17 cellular contexts compared by ENCODE assay signal in the genomic region with DNA sequence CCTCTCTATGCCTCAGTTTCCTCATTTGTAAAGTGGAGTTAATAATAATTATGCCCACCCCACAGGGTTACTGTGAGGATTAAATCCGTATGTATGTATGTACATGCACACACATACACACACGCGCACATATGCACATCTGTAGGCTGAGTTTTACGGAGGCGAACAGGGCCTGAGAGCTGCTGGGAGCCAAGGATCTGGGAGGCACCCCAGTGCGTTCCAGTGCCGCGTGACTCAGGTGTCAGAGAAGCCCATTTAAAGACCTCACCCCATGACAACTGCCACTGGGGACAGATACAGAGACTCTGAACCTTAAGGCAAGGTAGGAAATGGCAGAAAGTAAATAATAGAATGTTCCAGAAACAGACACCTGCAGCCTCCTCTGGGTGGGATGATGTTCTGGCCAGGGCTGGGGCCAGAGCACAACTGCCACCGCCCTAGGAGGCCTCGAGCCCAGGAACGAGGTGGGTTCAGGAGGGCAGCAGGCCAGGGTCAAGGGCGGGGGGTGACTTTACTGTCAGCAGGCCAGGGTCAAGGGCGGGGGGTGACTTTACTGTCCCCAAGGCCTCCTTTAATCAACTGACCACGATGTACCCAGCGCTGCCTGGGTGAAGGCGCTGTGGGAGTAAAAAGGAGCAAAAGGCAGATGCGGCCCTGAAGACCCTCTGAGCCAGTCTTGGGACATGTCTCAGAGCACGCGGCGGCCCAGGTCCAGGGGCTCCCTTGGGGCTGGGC.
"Had no signal": no experiment of that assay in that cellular context is flagged by ENCODE, and none has a peak within 500 bp of the region (broad histone marks: within the 10 kb centered on the region; RNA-seq: fewer than 3 reads in every experiment).

No MANE protein-coding gene starts in this region.

- H3K27ac ChIP-seq: ovary had no signal

- H3K9me3 ChIP-seq: mucosa of descending colon, ovary had no signal

- H3K27me3 ChIP-seq: ovary had no signal

- H3K4me3 ChIP-seq: mucosa of descending colon, ovary had no signal

- H3K36me3 ChIP-seq: ovary had no signal

- FAIRE-seq: endothelial cell of umbilical vein had no signal

- ATAC-seq: activated CD8-positive, alpha-beta memory T cell treated with anti-CD3 and anti-CD28 coated beads, Interleukin-2, amount 10 ng/mL, durations not matched to agents 7 days and 5 days; activated T-cell treated with anti-CD3 and anti-CD28 coated beads, Interleukin-2, amount 50 U/mL, for 4 hours; mucosa of descending colon; naive thymus-derived CD8-positive, alpha-beta T cell; SK-N-SH treated with all-trans-retinoic acid at 6 μM for 48 hours; stimulated activated naive CD8-positive, alpha-beta T cell treated with anti-CD3 and anti-CD28 coated beads, Interleukin-15, amount 100 ng/mL, for 72 hours had no signal

- DNase-seq: activated CD4-positive, alpha-beta memory T cell treated with anti-CD3 and anti-CD28 coated beads, Interleukin-2, amount 10 ng/mL, durations not matched to agents 7 days and 5 days; activated CD4-positive, alpha-beta T cell treated with anti-CD3 and anti-CD28 coated beads for 48 hours; activated CD4-positive, CD25-positive, alpha-beta regulatory T cell; activated CD8-positive, alpha-beta memory T cell treated with anti-CD3 and anti-CD28 coated beads, Interleukin-2, amount 10 ng/mL, durations not matched to agents 7 days and 5 days; activated naive CD4-positive, alpha-beta T cell treated with anti-CD3 and anti-CD28 coated beads for 36 hours; activated T-cell treated with anti-CD3 and anti-CD28 coated beads, Interleukin-2, amount 50 U/mL, for 4 hours; cerebellar nuclear complex; effector memory CD4-positive, alpha-beta T cell; hypothalamus; islet precursor cell; mucosa of descending colon; naive thymus-derived CD8-positive, alpha-beta T cell; ovary; stimulated activated naive CD8-positive, alpha-beta T cell treated with anti-CD3 and anti-CD28 coated beads, Interleukin-15, amount 100 ng/mL, for 72 hours; T1000 had no signal
